Comparison of ENCODE assay signal across 1 cellular context in genomic region chr3:3639078-3639477, GRCh38.
A peak's percentile ranks its signal among the peaks of the same experiment; 100 is the strongest.
TF ChIP-seq lines count a peak whose summit lies in the region.

No MANE protein-coding gene starts in this region.

TF ChIP-seq in K562, 482 proteins besides CTCF, POLR2A, EP300 and RAD21 (continued from another document):
- TF ChIP-seq ZBTB40 (IDR thresholded peaks at IDR 0.05) (no peak), ZBTB40 (CRISPR knock-in tag; IDR thresholded peaks at IDR 0.05) (no peak), KAT8 (IDR thresholded peaks at IDR 0.05; ENCODE audit: low read depth) (no peak), MAFK (IDR thresholded peaks at IDR 0.05; ENCODE audit: low read length) (peak; percentile 33; the same call in 1 of the 2 replicates), EGR1 (conservative IDR thresholded peaks at IDR 0.05) (no peak), ADNP (tag; IDR thresholded peaks at IDR 0.05) (no peak), ILK (tag; IDR thresholded peaks at IDR 0.05; ENCODE audit: borderline replicate concordance, low read depth) (no peak), ZNF316 (IDR thresholded peaks at IDR 0.05) (peak; percentile 76), CBFA2T3 (IDR thresholded peaks at IDR 0.05) (no peak), DMBX1 (CRISPR knock-in tag; IDR thresholded peaks at IDR 0.05; ENCODE audit: borderline replicate concordance) (no peak)
